1 cellular context compared by ENCODE assay signal in genomic region chr2:73176881-73177644, GRCh38.
TF ChIP-seq lines count a peak whose summit lies in the region.

No MANE protein-coding gene starts in this region.

TF ChIP-seq in K562, 482 proteins besides CTCF, POLR2A, EP300 and RAD21 (continued from another document and continues in another):
- TF ChIP-seq ARID4B (CRISPR knock-in tag; IDR thresholded peaks at IDR 0.05) (no peak), ZNF384 (IDR thresholded peaks at IDR 0.05; ENCODE audit: low read depth, low read length) (0 out of 2 replicates have a peak, but pooled peaks have one; percentile 26), BHLHE40 (IDR thresholded peaks at IDR 0.05; ENCODE audit: low read length) (no peak; the same call in 1 of the 2 replicates), AFF4 (CRISPR knock-in tag; IDR thresholded peaks at IDR 0.05) (peak; percentile 87; the same call in 1 of the 2 replicates), L3MBTL2 (IDR thresholded peaks at IDR 0.05) (peak; percentile 83), NCOA1 (IDR thresholded peaks at IDR 0.05; ENCODE audit: low read depth) (no peak), REST (CRISPR knock-in tag; IDR thresholded peaks at IDR 0.05; ENCODE audit: low read depth) (0 out of 2 replicates have a peak, but pooled peaks have one; percentile 31), MLLT1 (IDR thresholded peaks at IDR 0.05) (peak in 1 of 2 experiments; percentile 89; a peak in 2 of 4 replicates), CHD7 (IDR thresholded peaks at IDR 0.05; ENCODE audit: low read depth, low read length) (no peak), ZNF639 (CRISPR knock-in tag; conservative IDR thresholded peaks at IDR 0.05 in 1 of 2, IDR thresholded peaks at IDR 0.05 in 1 of 2) (no peak), ZBTB33 (CRISPR knock-in tag; IDR thresholded peaks at IDR 0.05) (no peak), FOXA1 (IDR thresholded peaks at IDR 0.05; ENCODE audit: borderline replicate concordance) (no peak), POLR2AphosphoS2 (IDR thresholded peaks at IDR 0.05; ENCODE audit: low read length) (no peak), SMARCB1 (IDR thresholded peaks at IDR 0.05; ENCODE audit: insufficient read length, low read depth) (no peak), ZNF212 (CRISPR knock-in tag; IDR thresholded peaks at IDR 0.05) (no peak), ZNF507 (tag; conservative IDR thresholded peaks at IDR 0.05) (no peak), GATAD2A (IDR thresholded peaks at IDR 0.05) (no peak), RCOR1 (IDR thresholded peaks at IDR 0.05; ENCODE audit: borderline replicate concordance in 1 of 2, low read depth in 2 of 2, low read length in 2 of 2) (peak in 1 of 2 experiments; percentile 46; a peak in 1 of 4 replicates), FOXM1 (IDR thresholded peaks at IDR 0.05; ENCODE audit: low read depth) (no peak), FOXM1 (CRISPR knock-in tag; IDR thresholded peaks at IDR 0.05; ENCODE audit: low read depth) (no peak), ZNF124 (CRISPR knock-in tag; IDR thresholded peaks at IDR 0.05) (no peak)
